ENCODE assay signal across 17 cellular contexts in genomic region chr17:78399028-78399692, GRCh38. TPM values are rescaled to one million over a fixed set of nuclear protein-coding genes. Genes with fewer than 3 reads are reported as not detected.
DNase-seq lines count a peak whose midpoint lies in the region; ATAC-seq and TF ChIP-seq lines count a peak whose summit lies in the region.
"Had no signal": no experiment of that assay in that cellular context is flagged by ENCODE, and none has a peak within 500 bp of the region (broad histone marks: within the 10 kb centered on the region; RNA-seq: fewer than 3 reads in every experiment).

No MANE protein-coding gene starts in this region.

- no peaks in the 10 kb centered on the region for H3K27me3 Mint-ChIP-seq in activated CD4-positive, alpha-beta T cell treated with anti-CD3 and anti-CD28 coated beads, Interleukin-2, amount 10 ng/mL, durations not matched to agents 24 days and 14 days
- no peaks in the 10 kb centered on the region for H3K27me3 Mint-ChIP-seq in endodermal cell (ENCODE audit: insufficient read depth)
- H3K27me3 Mint-ChIP-seq: CD8-positive, alpha-beta memory T cell had no signal

- no peak for DNase-seq in activated CD4-positive, alpha-beta T cell treated with anti-CD3 and anti-CD28 coated beads, Interleukin-2, amount 10 ng/mL, durations not matched to agents 24 days and 14 days
- DNase-seq in activated CD4-positive, alpha-beta T cell treated with anti-CD3 and anti-CD28 coated beads, Interleukin-2, amount 50 U/mL, for 1 hour: no peak
- peak; percentile 68 for DNase-seq in DMS53 treated with DMSO at 0.1 percent for 48 hours (lab: John Stamatoyannopoulos, UW; ENCODE audit: unreplicated experiment)
- no peak for DNase-seq in endodermal cell
- DNase-seq in osteoblast (ENCODE audit: insufficient read length, low spot score, missing footprints): peak; percentile 43
- DNase-seq in hypothalamus (lab: John Stamatoyannopoulos, UW): no peak
- DNase-seq in DMS 273 treated with DMSO at 0.1 percent for 48 hours (lab: John Stamatoyannopoulos, UW): no peak
- DNase-seq: CD8-positive, alpha-beta memory T cell; HCEC 1CT; Karpas-422; NCI-H1105 treated with DMSO at 0.1 percent for 48 hours; NCI-H187; SIG-M5 had no signal

- peaks cover 13% of the 10 kb centered on the region for H3K4me1 Mint-ChIP-seq in activated CD4-positive, alpha-beta T cell treated with anti-CD3 and anti-CD28 coated beads, Interleukin-2, amount 10 ng/mL, durations not matched to agents 24 days and 14 days
- H3K4me1 Mint-ChIP-seq in endodermal cell: peaks cover under 1% of the 10 kb centered on the region

- peak overlapping the region; percentile 57 for H3K27ac Mint-ChIP-seq in activated CD4-positive, alpha-beta T cell treated with anti-CD3 and anti-CD28 coated beads, Interleukin-2, amount 10 ng/mL, durations not matched to agents 24 days and 14 days
- peak overlapping the region; percentile 19 for H3K27ac Mint-ChIP-seq in endodermal cell

- H3K4me2 ChIP-seq in osteoblast (ENCODE audit: insufficient read depth, low read length): no peak overlapping the region
- H3K4me2 ChIP-seq: BLaER1 had no signal

- H3K4me1 ChIP-seq in endodermal cell (ENCODE audit: control insufficient read depth, insufficient read depth, low read length) (no peaks in the 10 kb centered on the region), osteoblast (ENCODE audit: insufficient read depth, low read length) (peaks cover 33% of the 10 kb centered on the region)

- H3K27me3 ChIP-seq in endodermal cell (ENCODE audit: control insufficient read depth, insufficient read depth, low read length, poor library complexity, severe bottlenecking) (no peaks in the 10 kb centered on the region), osteoblast (ENCODE audit: insufficient read depth, low read length) (no peaks in the 10 kb centered on the region)
- H3K27me3 ChIP-seq: BLaER1 had no signal

- H3K4me3 ChIP-seq in endodermal cell (ENCODE audit: low read length) (no peak overlapping the region), osteoblast (ENCODE audit: insufficient read depth, low read length) (no peak overlapping the region)
- H3K4me3 ChIP-seq: BLaER1 had no signal

- no peaks in the 10 kb centered on the region for H3K9me3 Mint-ChIP-seq in activated CD4-positive, alpha-beta T cell treated with anti-CD3 and anti-CD28 coated beads, Interleukin-2, amount 10 ng/mL, durations not matched to agents 24 days and 14 days
- H3K9me3 Mint-ChIP-seq in endodermal cell: no peaks in the 10 kb centered on the region

- intact Hi-C loops in activated CD4-positive, alpha-beta T cell treated with anti-CD3 and anti-CD28 coated beads, Interleukin-2, amount 10 ng/mL, durations not matched to agents 24 days and 14 days (cut with micrococcal nuclease): no loop called here

- H3K36me3 Mint-ChIP-seq in activated CD4-positive, alpha-beta T cell treated with anti-CD3 and anti-CD28 coated beads, Interleukin-2, amount 10 ng/mL, durations not matched to agents 24 days and 14 days (ENCODE audit: low read depth): peaks cover 73% of the 10 kb centered on the region
- H3K36me3 Mint-ChIP-seq in endodermal cell (ENCODE audit: low read depth): peaks cover 84% of the 10 kb centered on the region

- H3K27ac ChIP-seq in endodermal cell (ENCODE audit: low read depth, low read length) (no peak overlapping the region), osteoblast (ENCODE audit: low read depth, low read length) (peak overlapping the region; percentile 83)
- H3K27ac ChIP-seq: 22Rv1, BLaER1 had no signal

- no peak overlapping the region for H2AFZ ChIP-seq in osteoblast (ENCODE audit: low read length)

- no peak overlapping the region for H3K4me3 Mint-ChIP-seq in activated CD4-positive, alpha-beta T cell treated with anti-CD3 and anti-CD28 coated beads, Interleukin-2, amount 10 ng/mL, durations not matched to agents 24 days and 14 days
- no peak overlapping the region for H3K4me3 Mint-ChIP-seq in endodermal cell
- H3K4me3 Mint-ChIP-seq: CD8-positive, alpha-beta memory T cell had no signal

- no peak for ATAC-seq in esophagus mucosa
- ATAC-seq: Panc1 had no signal

- H4K20me1 ChIP-seq in osteoblast (ENCODE audit: insufficient read depth, low read length): peaks cover 26% of the 10 kb centered on the region

- WGBS in endodermal cell (ENCODE audit: insufficient coverage in 1 of 2, insufficient read length in 1 of 2), 2 experiments: 84 to 86% methylated on average over 22 to 28 of the region's 28 CpGs

- H3K79me2 ChIP-seq in osteoblast (ENCODE audit: insufficient read depth, low read length): peaks cover 64% of the 10 kb centered on the region

- H3K36me3 ChIP-seq in endodermal cell (ENCODE audit: control insufficient read depth, insufficient read depth, low read length): peaks cover 87% of the 10 kb centered on the region
- peaks cover 68% of the 10 kb centered on the region for H3K36me3 ChIP-seq in osteoblast (ENCODE audit: insufficient read depth, low read length)

- no peak overlapping the region for H3K9ac ChIP-seq in endodermal cell (ENCODE audit: extremely low read depth, low read length, poor library complexity, severe bottlenecking)
- H3K9ac ChIP-seq: BLaER1 had no signal

- TF ChIP-seq CTCF in endodermal cell (conservative IDR thresholded peaks at IDR 0.05) (no peak), osteoblast (IDR thresholded peaks at IDR 0.05; ENCODE audit: extremely low read depth, low read depth, low read length) (no peak)

- H3K9me3 ChIP-seq in endodermal cell (ENCODE audit: control insufficient read depth, low read length) (no peaks in the 10 kb centered on the region), osteoblast (ENCODE audit: low read depth, low read length) (no peaks in the 10 kb centered on the region)
- H3K9me3 ChIP-seq: BLaER1 had no signal

RNA-seq across cellular contexts. Expression of gene PGS1, which starts 20.7 kb away (rescaled TPM):
- total RNA-seq in activated CD4-positive, alpha-beta T cell treated with anti-CD3 and anti-CD28 coated beads, Interleukin-2, amount 10 ng/mL, durations not matched to agents 24 days and 14 days: 65.6 and 67.8 TPM in 2 replicates
- 10 to 100 TPM; 57.1 to 58.2 TPM for total RNA-seq in endodermal cell
- 33.1 TPM for polyA plus RNA-seq in endodermal cell (2013, experiment 1 of 2)
- 32.3 TPM for polyA plus RNA-seq in endodermal cell (2013, experiment 2 of 2)
- 34.4 and 39.5 TPM in 2 replicates for total RNA-seq in osteoblast
- total RNA-seq in esophagus mucosa: 15.9 TPM

RNA-seq across cellular contexts. Expression of gene SOCS3, which starts 39.3 kb away (rescaled TPM):
- 78.3 and 81.5 TPM in 2 replicates for total RNA-seq in activated CD4-positive, alpha-beta T cell treated with anti-CD3 and anti-CD28 coated beads, Interleukin-2, amount 10 ng/mL, durations not matched to agents 24 days and 14 days
- 10 to 100 TPM; 54.2 to 75.3 TPM for total RNA-seq in endodermal cell
- polyA plus RNA-seq in endodermal cell (2013, experiment 1 of 2): 15.1 TPM
- 19.8 TPM for polyA plus RNA-seq in endodermal cell (2013, experiment 2 of 2)
- 78.1 and 95.2 TPM in 2 replicates for total RNA-seq in osteoblast
- total RNA-seq in esophagus mucosa: 13.6 TPM

Comparison
In these comparisons a context has a peak if more than half of its experiments do, and no peak if none do; other contexts are left out.
1. DNase-seq: peak in DMS53 treated with DMSO at 0.1 percent for 48 hours (single experiment) and osteoblast (single experiment); none in activated CD4-positive, alpha-beta T cell treated with anti-CD3 and anti-CD28 coated beads, Interleukin-2, amount 10 ng/mL, durations not matched to agents 24 days and 14 days (single experiment), activated CD4-positive, alpha-beta T cell treated with anti-CD3 and anti-CD28 coated beads, Interleukin-2, amount 50 U/mL, for 1 hour (single experiment), endodermal cell (single experiment), hypothalamus (0 of 51) and DMS 273 treated with DMSO at 0.1 percent for 48 hours (single experiment).